Comparison of ENCODE assay signal across 1 cellular context in the genomic region with DNA sequence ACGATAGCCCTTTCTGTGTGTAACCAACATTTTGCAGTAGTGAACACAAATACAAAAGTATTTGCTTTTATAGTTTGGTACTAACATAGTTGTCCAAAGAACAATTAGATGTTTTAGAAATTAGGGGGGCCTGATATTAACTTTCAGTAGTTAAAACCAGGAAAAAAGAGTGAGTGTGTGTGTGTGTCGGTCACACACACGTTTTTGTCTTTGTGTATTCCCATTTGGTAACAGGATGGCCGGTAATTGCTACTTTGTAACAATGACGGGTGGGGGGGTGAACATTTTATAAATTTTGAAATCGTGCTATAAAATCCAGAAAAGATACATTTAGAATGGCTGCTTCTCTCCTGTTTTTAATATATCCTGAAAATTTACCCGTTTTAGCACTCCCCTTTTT.
TF ChIP-seq lines count a peak whose summit lies in the region.

No MANE protein-coding gene starts in this region.

TF ChIP-seq in K562, 482 proteins besides CTCF, POLR2A, EP300 and RAD21:
- no peak for TF ChIP-seq ATF6 (CRISPR knock-in tag; IDR thresholded peaks at IDR 0.05)
- no peak for TF ChIP-seq ZNF507 (tag; conservative IDR thresholded peaks at IDR 0.05)
- 0 out of 2 replicates have a peak, but pooled peaks have one; percentile 6 for TF ChIP-seq PML (IDR thresholded peaks at IDR 0.05; ENCODE audit: low read length)
- TF ChIP-seq, protein P1, sequence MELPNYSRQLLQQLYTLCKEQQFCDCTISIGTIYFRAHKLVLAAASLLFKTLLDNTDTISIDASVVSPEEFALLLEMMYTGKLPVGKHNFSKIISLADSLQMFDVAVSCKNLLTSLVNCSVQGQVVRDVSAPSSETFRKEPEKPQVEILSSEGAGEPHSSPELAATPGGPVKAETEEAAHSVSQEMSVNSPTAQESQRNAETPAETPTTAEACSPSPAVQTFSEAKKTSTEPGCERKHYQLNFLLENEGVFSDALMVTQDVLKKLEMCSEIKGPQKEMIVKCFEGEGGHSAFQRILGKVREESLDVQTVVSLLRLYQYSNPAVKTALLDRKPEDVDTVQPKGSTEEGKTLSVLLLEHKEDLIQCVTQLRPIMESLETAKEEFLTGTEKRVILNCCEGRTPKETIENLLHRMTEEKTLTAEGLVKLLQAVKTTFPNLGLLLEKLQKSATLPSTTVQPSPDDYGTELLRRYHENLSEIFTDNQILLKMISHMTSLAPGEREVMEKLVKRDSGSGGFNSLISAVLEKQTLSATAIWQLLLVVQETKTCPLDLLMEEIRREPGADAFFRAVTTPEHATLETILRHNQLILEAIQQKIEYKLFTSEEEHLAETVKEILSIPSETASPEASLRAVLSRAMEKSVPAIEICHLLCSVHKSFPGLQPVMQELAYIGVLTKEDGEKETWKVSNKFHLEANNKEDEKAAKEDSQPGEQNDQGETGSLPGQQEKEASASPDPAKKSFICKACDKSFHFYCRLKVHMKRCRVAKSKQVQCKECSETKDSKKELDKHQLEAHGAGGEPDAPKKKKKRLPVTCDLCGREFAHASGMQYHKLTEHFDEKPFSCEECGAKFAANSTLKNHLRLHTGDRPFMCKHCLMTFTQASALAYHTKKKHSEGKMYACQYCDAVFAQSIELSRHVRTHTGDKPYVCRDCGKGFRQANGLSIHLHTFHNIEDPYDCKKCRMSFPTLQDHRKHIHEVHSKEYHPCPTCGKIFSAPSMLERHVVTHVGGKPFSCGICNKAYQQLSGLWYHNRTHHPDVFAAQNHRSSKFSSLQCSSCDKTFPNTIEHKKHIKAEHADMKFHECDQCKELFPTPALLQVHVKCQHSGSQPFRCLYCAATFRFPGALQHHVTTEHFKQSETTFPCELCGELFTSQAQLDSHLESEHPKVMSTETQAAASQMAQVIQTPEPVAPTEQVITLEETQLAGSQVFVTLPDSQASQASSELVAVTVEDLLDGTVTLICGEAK (IDR thresholded peaks at IDR 0.05), result 0 out of 2 replicates have a peak, but pooled peaks have one; percentile 13
- TF ChIP-seq, protein P1 (CRISPR knock-in tag; IDR thresholded peaks at IDR 0.05), result no peak
- TF ChIP-seq L3MBTL2 (IDR thresholded peaks at IDR 0.05), result no peak
- peak; percentile 58; the same call in 1 of the 2 replicates for TF ChIP-seq ZNF740 (CRISPR knock-in tag; IDR thresholded peaks at IDR 0.05)
- TF ChIP-seq ZNF740 (tag; IDR thresholded peaks at IDR 0.05), result no peak
- no peak for TF ChIP-seq HNRNPL (IDR thresholded peaks at IDR 0.05; ENCODE audit: low read depth, low read length)
- TF ChIP-seq USF2 (CRISPR knock-in tag; IDR thresholded peaks at IDR 0.05), result no peak
- TF ChIP-seq GABPB2 (CRISPR knock-in tag; conservative IDR thresholded peaks at IDR 0.05), result no peak
- TF ChIP-seq ZNF174 (CRISPR knock-in tag; IDR thresholded peaks at IDR 0.05), result no peak
- no peak for TF ChIP-seq CBFA2T3 (IDR thresholded peaks at IDR 0.05)
- TF ChIP-seq HDAC8 (tag; IDR thresholded peaks at IDR 0.05), result no peak
- no peak for TF ChIP-seq NFE2 (IDR thresholded peaks at IDR 0.05; ENCODE audit: low read depth)
- no peak for TF ChIP-seq OTX1 (CRISPR knock-in tag; IDR thresholded peaks at IDR 0.05)
- no peak for TF ChIP-seq ZNF263 (CRISPR knock-in tag; IDR thresholded peaks at IDR 0.05; ENCODE audit: borderline replicate concordance)
- TF ChIP-seq, protein P2, sequence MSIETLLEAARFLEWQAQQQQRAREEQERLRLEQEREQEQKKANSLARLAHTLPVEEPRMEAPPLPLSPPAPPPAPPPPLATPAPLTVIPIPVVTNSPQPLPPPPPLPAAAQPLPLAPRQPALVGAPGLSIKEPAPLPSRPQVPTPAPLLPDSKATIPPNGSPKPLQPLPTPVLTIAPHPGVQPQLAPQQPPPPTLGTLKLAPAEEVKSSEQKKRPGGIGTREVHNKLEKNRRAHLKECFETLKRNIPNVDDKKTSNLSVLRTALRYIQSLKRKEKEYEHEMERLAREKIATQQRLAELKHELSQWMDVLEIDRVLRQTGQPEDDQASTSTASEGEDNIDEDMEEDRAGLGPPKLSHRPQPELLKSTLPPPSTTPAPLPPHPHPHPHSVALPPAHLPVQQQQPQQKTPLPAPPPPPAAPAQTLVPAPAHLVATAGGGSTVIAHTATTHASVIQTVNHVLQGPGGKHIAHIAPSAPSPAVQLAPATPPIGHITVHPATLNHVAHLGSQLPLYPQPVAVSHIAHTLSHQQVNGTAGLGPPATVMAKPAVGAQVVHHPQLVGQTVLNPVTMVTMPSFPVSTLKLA (conservative IDR thresholded peaks at IDR 0.05), result peak in 1 of 2 experiments; percentile 12; a peak in 2 of 4 replicates
- 0 out of 4 replicates have a peak, but pooled peaks of 1 of the 2 experiments have one; percentile 16 for TF ChIP-seq CSDE1 (IDR thresholded peaks at IDR 0.05)
